ENCODE assay signal across 1 cellular context in genomic region chr22:37121887-37122591, GRCh38.
TF ChIP-seq lines count a peak whose summit lies in the region.

No MANE protein-coding gene starts in this region.

TF ChIP-seq in GM12878, 131 proteins besides CTCF, POLR2A, EP300 and RAD21 (continued from another document):
- TF ChIP-seq BCLAF1 (IDR thresholded peaks at IDR 0.05): no peak
- TF ChIP-seq TCF7 (IDR thresholded peaks at IDR 0.05; ENCODE audit: borderline replicate concordance): no peak
- peak; percentile 27; the same call in 1 of the 2 replicates for TF ChIP-seq POLR2AphosphoS5 (IDR thresholded peaks at IDR 0.05; ENCODE audit: low read length)
- peak; percentile 40 for TF ChIP-seq MEF2B (IDR thresholded peaks at IDR 0.05; ENCODE audit: partially characterized antibody, poor library complexity, severe bottlenecking)
- no peak for TF ChIP-seq SIX5 (IDR thresholded peaks at IDR 0.05; ENCODE audit: low read depth, low read length, severe bottlenecking)
- no peak for TF ChIP-seq CHD4 (IDR thresholded peaks at IDR 0.05)
- TF ChIP-seq STAT3 (IDR thresholded peaks at IDR 0.05; ENCODE audit: low read depth, low read length): no peak
- TF ChIP-seq HCFC1 (IDR thresholded peaks at IDR 0.05; ENCODE audit: low read length): no peak; the same call in 1 of the 2 replicates
- no peak for TF ChIP-seq ZBTB40 (IDR thresholded peaks at IDR 0.05; ENCODE audit: borderline replicate concordance)
- TF ChIP-seq CHD2 (IDR thresholded peaks at IDR 0.05; ENCODE audit: borderline replicate concordance, low read depth, low read length): peak; percentile 71
- TF ChIP-seq BCL11A (IDR thresholded peaks at IDR 0.05; ENCODE audit: low read depth, low read length): no peak
- no peak for TF ChIP-seq IRF4 (IDR thresholded peaks at IDR 0.05; ENCODE audit: low read depth, low read length)
- no peak for TF ChIP-seq RAD51 (IDR thresholded peaks at IDR 0.05)
- no peak for TF ChIP-seq HDAC6 (IDR thresholded peaks at IDR 0.05; ENCODE audit: unreplicated experiment)
- TF ChIP-seq JUNB (IDR thresholded peaks at IDR 0.05): no peak
- peak; percentile 75 for TF ChIP-seq IKZF1 (conservative IDR thresholded peaks at IDR 0.05)
- TF ChIP-seq CBX5 (IDR thresholded peaks at IDR 0.05; ENCODE audit: low read depth): no peak
- no peak for TF ChIP-seq SMAD1 (IDR thresholded peaks at IDR 0.05; ENCODE audit: low read depth, partially characterized antibody)
- no peak for TF ChIP-seq JUND (IDR thresholded peaks at IDR 0.05; ENCODE audit: low read depth, low read length)
- TF ChIP-seq E2F8 (IDR thresholded peaks at IDR 0.05; ENCODE audit: low read depth, partially characterized antibody): no peak
- peak; percentile 16; the same call in 1 of the 3 replicates for TF ChIP-seq POU2F2 (IDR thresholded peaks at IDR 0.05; ENCODE audit: borderline replicate concordance, low read depth, low read length)
- no peak for TF ChIP-seq SMARCA5 (IDR thresholded peaks at IDR 0.05)
